Comparison of ENCODE assay signal across 9 cellular contexts in the genomic region with DNA sequence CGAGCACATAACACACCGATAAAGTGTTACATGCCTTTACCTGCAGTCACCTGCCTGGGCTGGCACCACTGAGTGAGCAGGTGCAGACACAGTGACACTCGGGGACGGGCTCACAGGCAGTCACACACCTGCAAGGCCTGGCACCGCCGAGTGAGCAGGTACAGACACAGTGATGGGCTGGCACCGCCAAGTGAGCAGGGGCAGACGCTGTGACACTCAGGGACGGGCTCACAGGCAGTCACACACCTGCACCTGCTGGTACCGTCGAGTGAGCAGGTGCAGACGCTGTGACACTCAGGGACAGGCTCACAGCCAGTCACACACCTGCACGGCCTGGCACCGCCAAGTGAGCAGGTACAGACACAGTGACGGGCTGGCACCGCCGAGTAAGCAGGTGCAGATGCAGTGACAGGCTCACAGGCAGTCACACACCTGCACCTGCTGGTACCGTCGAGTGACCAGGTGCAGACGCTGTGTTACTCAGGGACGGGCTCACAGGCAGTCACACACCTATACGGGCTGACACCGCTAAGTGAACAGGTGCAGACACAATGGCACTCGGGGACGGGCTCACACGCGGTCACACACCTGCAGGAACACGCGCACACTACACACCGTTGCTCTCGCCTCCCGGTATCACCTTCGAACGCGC. TPM values are rescaled to one million over a fixed set of nuclear protein-coding genes. Genes with fewer than 3 reads are reported as not detected.
DNase-seq lines count a peak whose midpoint lies in the region; ATAC-seq and TF ChIP-seq lines count a peak whose summit lies in the region.
"Had no signal": no experiment of that assay in that cellular context is flagged by ENCODE, and none has a peak within 500 bp of the region (broad histone marks: within the 10 kb centered on the region; RNA-seq: fewer than 3 reads in every experiment).

No MANE protein-coding gene starts in this region.

- H3K9me3 Mint-ChIP-seq in CD4-positive, alpha-beta T cell: peaks cover 3% of the 10 kb centered on the region
- H3K9me3 Mint-ChIP-seq in HFFc6: peaks cover 52% of the 10 kb centered on the region

- H2AFZ ChIP-seq in osteoblast (ENCODE audit: low read length): peak overlapping the region; percentile 59

- no peaks in the 10 kb centered on the region for H3K27me3 ChIP-seq in CD4-positive, alpha-beta T cell (ENCODE audit: control insufficient read depth, insufficient read depth, low read length)
- H3K27me3 ChIP-seq in osteoblast (ENCODE audit: insufficient read depth, low read length): no peaks in the 10 kb centered on the region

- peak; percentile 73 for ATAC-seq in CD4-positive, alpha-beta T cell (ENCODE audit: poor library complexity)
- ATAC-seq in sciatic nerve (no peak), HG02884 (IDR thresholded peaks at IDR 0.05; ENCODE audit: unreplicated experiment) (no peak)
- ATAC-seq: HCT116 had no signal

- peaks cover 25% of the 10 kb centered on the region for H3K36me3 Mint-ChIP-seq in CD4-positive, alpha-beta T cell (ENCODE audit: low read depth)
- peaks cover 9% of the 10 kb centered on the region; the same call in 1 of the 2 replicates for H3K36me3 Mint-ChIP-seq in HFFc6 (ENCODE audit: low read depth)

- peaks cover 14% of the 10 kb centered on the region for H3K4me1 Mint-ChIP-seq in CD4-positive, alpha-beta T cell (ENCODE audit: low read depth)
- no peaks in the 10 kb centered on the region for H3K4me1 Mint-ChIP-seq in HFFc6 (ENCODE audit: low read depth)

- H3K4me3 Mint-ChIP-seq in CD4-positive, alpha-beta T cell: peak overlapping the region; percentile 87
- H3K4me3 Mint-ChIP-seq in HFFc6: no peak overlapping the region

- H3K9me3 ChIP-seq in CD4-positive, alpha-beta T cell (ENCODE audit: control insufficient read depth, low read length): peaks cover 8% of the 10 kb centered on the region
- no peaks in the 10 kb centered on the region for H3K9me3 ChIP-seq in osteoblast (ENCODE audit: low read depth, low read length)

- H3K79me2 ChIP-seq in osteoblast (ENCODE audit: insufficient read depth, low read length): no peaks in the 10 kb centered on the region

- peak in 2 of 10 experiments; percentile 1 to 5 for DNase-seq in CD4-positive, alpha-beta T cell
- DNase-seq in RPMI8226: peak; percentile 10
- no peak for DNase-seq in epithelial cell of esophagus (ENCODE audit: low read depth)
- DNase-seq in osteoblast (ENCODE audit: insufficient read length, low spot score, missing footprints): no peak
- no peak for DNase-seq in HFFc6
- DNase-seq in sciatic nerve (ENCODE audit: low spot score): no peak
- DNase-seq in stimulated activated CD4-positive, alpha-beta T cell treated with anti-CD3 and anti-CD28 coated beads, Interleukin-1b, Interleukin-23, amount 100 ng/mL, for 48 hours: no peak

- intact Hi-C loops in CD4-positive, alpha-beta T cell (cut with DNase I, micrococcal nuclease): loop anchor here (2.0 to 10.0 kb wide), 4 partner anchors 78 to 1704 kb away; a partner anchor contains a TSS
- intact Hi-C loops in sciatic nerve (cut with DNase I): no loop called here

- no peak overlapping the region for H3K27ac ChIP-seq in CD4-positive, alpha-beta T cell (ENCODE audit: low read depth, low read length)
- H3K27ac ChIP-seq in osteoblast (ENCODE audit: low read depth, low read length): no peak overlapping the region

- H4K20me1 ChIP-seq in osteoblast (ENCODE audit: insufficient read depth, low read length): no peaks in the 10 kb centered on the region

- H3K4me3 ChIP-seq in epithelial cell of esophagus (ENCODE audit: low read length): peak overlapping the region; percentile 13
- peak overlapping the region; percentile 33 for H3K4me3 ChIP-seq in osteoblast (ENCODE audit: insufficient read depth, low read length)

- no peak overlapping the region for H3K4me2 ChIP-seq in osteoblast (ENCODE audit: insufficient read depth, low read length)

- CTCF ChIA-PET in CD4-positive, alpha-beta T cell (lab: Charles Lee): no interaction called here

- H3K27ac Mint-ChIP-seq in CD4-positive, alpha-beta T cell: peak overlapping the region; percentile 65
- no peak overlapping the region for H3K27ac Mint-ChIP-seq in HFFc6

- POLR2A ChIA-PET in CD4-positive, alpha-beta T cell (lab: Charles Lee): interaction anchor here (0.5 to 1.0 kb wide), 3 partner anchors 267 to 1246 kb away, joined by 3 to 5 read pairs (median 3); a partner anchor contains a TSS

- no peak for TF ChIP-seq CTCF in CD4-positive, alpha-beta T cell (IDR thresholded peaks at IDR 0.05)
- TF ChIP-seq CTCF in epithelial cell of esophagus (IDR thresholded peaks at IDR 0.05; ENCODE audit: insufficient read depth, low read depth, low read length, missing control alignments): no peak
- TF ChIP-seq CTCF in osteoblast (IDR thresholded peaks at IDR 0.05; ENCODE audit: extremely low read depth, low read depth, low read length): no peak
- no peak for TF ChIP-seq CTCF in HFFc6 (IDR thresholded peaks at IDR 0.05)

- no peaks in the 10 kb centered on the region for H3K4me1 ChIP-seq in osteoblast (ENCODE audit: insufficient read depth, low read length)

- H3K27me3 Mint-ChIP-seq in CD4-positive, alpha-beta T cell: no peaks in the 10 kb centered on the region
- no peaks in the 10 kb centered on the region for H3K27me3 Mint-ChIP-seq in HFFc6 (ENCODE audit: insufficient read depth)

- no peaks in the 10 kb centered on the region for H3K36me3 ChIP-seq in osteoblast (ENCODE audit: insufficient read depth, low read length)

RNA-seq across cellular contexts. Expression of a gene that starts 0.5 kb away (rescaled TPM):
- 1 to 10 TPM in 1 of 2 experiments, under 1 TPM in 1; 0.82 to 1.1 TPM for total RNA-seq in CD4-positive, alpha-beta T cell
- 0.29 and 0.72 TPM in 2 replicates for total RNA-seq in osteoblast
- not detected for total RNA-seq in HFFc6 (2021; fragmentation: NEBNext Ultra II Directional; extraction: Animal tissue kit (Norgen Biotek cat#: 25700))
- total RNA-seq in sciatic nerve: 5.1 TPM

RNA-seq across cellular contexts. Expression of a gene that starts 28.1 kb away (rescaled TPM):
- not detected for total RNA-seq in CD4-positive, alpha-beta T cell
- total RNA-seq in osteoblast (under 0.01 TPM in 1 of 2 replicates, not detected in the other), sciatic nerve (0.85 TPM)
- total RNA-seq in HFFc6 (2021; fragmentation: NEBNext Ultra II Directional; extraction: Animal tissue kit (Norgen Biotek cat#: 25700)): under 1 TPM in 2 of 6 experiments, not detected in 4; 0.21 TPM
